In the genomic region with DNA sequence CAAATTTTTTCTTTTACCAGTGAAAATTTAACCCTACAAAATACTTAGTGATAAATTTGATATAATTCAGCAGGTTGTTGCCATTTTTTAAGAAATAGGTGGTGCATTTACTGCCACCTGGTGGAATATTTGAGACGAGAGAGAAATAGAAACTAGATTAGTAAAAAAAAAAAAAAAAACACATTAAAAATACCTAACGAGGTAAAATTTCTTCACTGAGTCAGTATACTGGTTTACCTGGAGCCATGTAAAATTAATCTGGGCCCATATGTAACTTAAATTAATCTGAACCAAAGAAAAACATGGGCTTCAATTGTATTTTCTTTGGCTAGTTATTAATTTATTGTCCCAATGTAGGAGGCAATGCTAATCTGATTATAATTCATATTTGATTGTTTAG, we compare ENCODE assay signal across 8 cellular contexts.
DNase-seq lines count a peak whose midpoint lies in the region; ATAC-seq and TF ChIP-seq lines count a peak whose summit lies in the region.

No MANE protein-coding gene starts in this region.

- peak; percentile 1 for DNase-seq in DMS53 treated with DMSO at 0.1 percent for 48 hours (lab: John Stamatoyannopoulos, UW; ENCODE audit: unreplicated experiment)
- peak; percentile 49 for DNase-seq in KBM-7
- peak; percentile 78 for DNase-seq in adipocyte (ENCODE audit: low read depth)
- DNase-seq in left lung, result no peak
- DNase-seq in immature natural killer cell, result no peak
- no peak for DNase-seq in T-cell

- peaks cover 2% of the 10 kb centered on the region for H3K4me1 ChIP-seq in adipocyte (ENCODE audit: control insufficient read depth, insufficient read depth, low read length)
- H3K4me1 ChIP-seq in left lung, result no peaks in the 10 kb centered on the region

- H3K27ac Mint-ChIP-seq in immature natural killer cell (no peak overlapping the region), T-cell (no peak overlapping the region)

- H3K4me3 ChIP-seq in adipocyte (ENCODE audit: low read length) (peak overlapping the region; percentile 50), left lung (no peak overlapping the region)

- in situ Hi-C loops in KBM-7 (cut with MboI; ENCODE audit: low pct_unique_long_range_greater_than_20kb, low sequenced_read_pairs), result no loop called here

- ATAC-seq in left lung (no peak), GM21390 (IDR thresholded peaks at IDR 0.05; ENCODE audit: unreplicated experiment) (no peak), GM19035 (IDR thresholded peaks at IDR 0.05; ENCODE audit: unreplicated experiment) (no peak), T-cell (replicated peaks in 1 of 4) (no peak)

- H3K9me3 Mint-ChIP-seq in immature natural killer cell (no peaks in the 10 kb centered on the region), T-cell (no peaks in the 10 kb centered on the region)

- H3K9me3 ChIP-seq in adipocyte (ENCODE audit: control insufficient read depth, low read length) (no peaks in the 10 kb centered on the region), left lung (no peaks in the 10 kb centered on the region)

- intact Hi-C loops in left lung (cut with DNase I), result no loop called here

- H3K36me3 ChIP-seq in adipocyte (ENCODE audit: control insufficient read depth, insufficient read depth, low read length, severe bottlenecking) (no peaks in the 10 kb centered on the region), left lung (no peaks in the 10 kb centered on the region)

- H3K4me3 Mint-ChIP-seq in immature natural killer cell (no peak overlapping the region), T-cell (no peak overlapping the region)

- no peaks in the 10 kb centered on the region for H3K27me3 ChIP-seq in adipocyte (replicated peaks; ENCODE audit: control insufficient read depth, insufficient read depth, low read length)
- no peaks in the 10 kb centered on the region for H3K27me3 ChIP-seq in left lung

- POLR2A ChIA-PET in T-cell (lab: Charles Lee), result interaction anchor here in 1 of 2 donors (0.7 kb wide), 1 partner anchor 727 kb away, joined by 5 read pairs; no protein-coding TSS in a partner anchor

- no peak overlapping the region for H3K27ac ChIP-seq in left lung

- H3K27me3 Mint-ChIP-seq in immature natural killer cell (ENCODE audit: low read depth in 3 of 3), result peaks cover 0 to 2% (median 1%) of the 10 kb centered on the region in 3 donors
- peaks cover 4 to 6% of the 10 kb centered on the region in 2 donors for H3K27me3 Mint-ChIP-seq in T-cell

- TF ChIP-seq CTCF in left lung (IDR thresholded peaks at IDR 0.05), result peak; percentile 35 to 39

- H3K36me3 Mint-ChIP-seq in immature natural killer cell (no peaks in the 10 kb centered on the region), T-cell (no peaks in the 10 kb centered on the region)

- H3K4me1 Mint-ChIP-seq in immature natural killer cell (no peaks in the 10 kb centered on the region), T-cell (peaks cover 0 to 12% (median 5%) of the 10 kb centered on the region in 3 donors)

- CTCF ChIA-PET in T-cell (lab: Charles Lee), result interaction anchor here in 1 of 2 donors (0.6 to 0.7 kb wide), 4 partner anchors 10 to 1525 kb away, joined by 3 to 7 read pairs (median 4); no protein-coding TSS in a partner anchor

- peak overlapping the region; percentile 69 for H3K9ac ChIP-seq in adipocyte (ENCODE audit: low read length)

Comparison
In these comparisons a context has a peak if more than half of its experiments do, and no peak if none do; other contexts are left out.
1. DNase-seq: peak in DMS53 treated with DMSO at 0.1 percent for 48 hours (single experiment), KBM-7 (single experiment) and adipocyte (single experiment); none in left lung (0 of 2), immature natural killer cell (0 of 3) and T-cell (0 of 34).